1 cellular context compared by ENCODE assay signal in genomic region chr18:24964213-24964612, GRCh38.
TF ChIP-seq lines count a peak whose summit lies in the region.

No MANE protein-coding gene starts in this region.

TF ChIP-seq in GM23338, 12 proteins besides CTCF, POLR2A, EP300 and RAD21 (continued from another document):
- TF ChIP-seq ZNF462 (CRISPR knock-in tag; IDR thresholded peaks at IDR 0.05) (no peak), EZH2phosphoT487 (IDR thresholded peaks at IDR 0.05; ENCODE audit: unreplicated experiment) (no peak), NANOG (IDR thresholded peaks at IDR 0.05; ENCODE audit: borderline replicate concordance) (no peak), POLR2AphosphoS5 (IDR thresholded peaks at IDR 0.05; ENCODE audit: low read depth) (no peak), JUNB (IDR thresholded peaks at IDR 0.05; ENCODE audit: unreplicated experiment) (no peak), STAT1 (IDR thresholded peaks at IDR 0.05; ENCODE audit: unreplicated experiment) (no peak), ETS1 (IDR thresholded peaks at IDR 0.05) (no peak)
